27 cellular contexts compared by ENCODE assay signal in the genomic region with DNA sequence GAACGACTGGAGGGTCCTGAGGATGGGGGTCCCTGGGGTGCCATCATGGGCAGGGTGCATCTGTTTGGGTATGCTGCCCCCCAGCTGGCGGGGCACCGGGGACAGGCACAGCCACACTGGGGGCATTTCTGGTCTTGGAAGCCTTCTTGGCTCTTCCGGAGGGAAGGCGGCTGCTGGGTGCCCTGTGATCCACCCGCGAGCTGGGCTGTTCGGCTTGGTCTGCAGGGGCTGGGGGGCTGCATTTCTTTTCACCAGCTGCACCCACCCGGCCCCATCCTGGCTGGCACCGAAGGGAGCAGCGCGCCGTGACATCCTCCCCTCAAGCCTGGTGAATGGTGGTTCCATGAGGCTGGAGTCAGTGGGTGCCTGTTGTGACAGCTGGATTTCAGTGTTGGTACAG.
"Had no signal": no experiment of that assay in that cellular context is flagged by ENCODE, and none has a peak within 500 bp of the region (broad histone marks: within the 10 kb centered on the region; RNA-seq: fewer than 3 reads in every experiment).

No MANE protein-coding gene starts in this region.

- H3K4me3 ChIP-seq: dorsolateral prefrontal cortex, gastroesophageal sphincter, heart left ventricle, hepatocyte, lung, ovary, psoas muscle, skin epidermis, spleen, stomach, thyroid gland had no signal

- H3K27me3 Mint-ChIP-seq: memory B cell; natural killer cell treated with Interleukin-12 subunit alpha and Interleukin-12 subunit beta and Interleukin-15 and Interleukin-18, amount 100 ng/mL, for 72 hours; stimulated activated naive B cell treated with anti-CD40 and anti-IgM and Interleukin-4, amounts not matched to agents 10 μg/mL and 1 μg/mL and 100 μg/mL, for 72 hours; type B pancreatic cell had no signal

- H2AFZ ChIP-seq: hepatocyte had no signal

- H3K4me1 Mint-ChIP-seq: endodermal cell, memory B cell had no signal

- H3K4me2 ChIP-seq: hepatocyte had no signal

- H3K36me3 Mint-ChIP-seq: natural killer cell treated with Interleukin-12 subunit alpha and Interleukin-12 subunit beta and Interleukin-15 and Interleukin-18, amount 100 ng/mL, for 72 hours had no signal

- H3K27ac Mint-ChIP-seq: endodermal cell; natural killer cell treated with Interleukin-12 subunit alpha and Interleukin-12 subunit beta and Interleukin-15 and Interleukin-18, amount 100 ng/mL, for 72 hours; stimulated activated naive B cell treated with anti-CD40 and anti-IgM and Interleukin-4, amounts not matched to agents 10 μg/mL and 1 μg/mL and 100 μg/mL, for 72 hours; type B pancreatic cell had no signal

- H3K4me1 ChIP-seq: gastroesophageal sphincter, heart left ventricle, psoas muscle, spleen, stomach, thyroid gland had no signal

- H3K27ac ChIP-seq: epithelial cell of prostate, gastroesophageal sphincter, heart left ventricle, hepatocyte, ovary, psoas muscle, skin epidermis, spleen, stomach, thyroid gland had no signal

- H3K9me3 Mint-ChIP-seq: endodermal cell; memory B cell; natural killer cell treated with Interleukin-12 subunit alpha and Interleukin-12 subunit beta and Interleukin-15 and Interleukin-18, amount 100 ng/mL, for 72 hours; stimulated activated naive B cell treated with anti-CD40 and anti-IgM and Interleukin-4, amounts not matched to agents 10 μg/mL and 1 μg/mL and 100 μg/mL, for 72 hours; type B pancreatic cell had no signal

- FAIRE-seq: colon, kidney had no signal

- H3K79me2 ChIP-seq: hepatocyte had no signal

- H3K4me3 Mint-ChIP-seq: endodermal cell; memory B cell; natural killer cell treated with Interleukin-12 subunit alpha and Interleukin-12 subunit beta and Interleukin-15 and Interleukin-18, amount 100 ng/mL, for 72 hours; stimulated activated naive B cell treated with anti-CD40 and anti-IgM and Interleukin-4, amounts not matched to agents 10 μg/mL and 1 μg/mL and 100 μg/mL, for 72 hours; type B pancreatic cell had no signal

- ATAC-seq: esophagus mucosa; gastroesophageal sphincter; heart left ventricle; left lobe of liver; natural killer cell treated with Interleukin-12 subunit alpha and Interleukin-12 subunit beta and Interleukin-15 and Interleukin-18, amount 100 ng/mL, for 72 hours; psoas muscle; right cardiac atrium; stimulated activated naive B cell treated with anti-CD40 and anti-IgM and Interleukin-4, amounts not matched to agents 10 μg/mL and 1 μg/mL and 100 μg/mL, for 72 hours had no signal

- H3K27me3 ChIP-seq: dorsolateral prefrontal cortex, gastroesophageal sphincter, heart left ventricle, hepatocyte, ovary, spleen, stomach, thyroid gland had no signal

- DNase-seq: effector CD8-positive, alpha-beta T cell; endodermal cell; foreskin fibroblast; kidney; occipital lobe; ovary; posterior cingulate gyrus; psoas muscle; spleen; stimulated activated CD4-positive, alpha-beta T cell treated with anti-CD3 and anti-CD28 coated beads, Interleukin-4, amount 100 ng/mL, for 4 hours; stimulated activated naive B cell treated with anti-CD40 and anti-IgM and Interleukin-4, amounts not matched to agents 10 μg/mL and 1 μg/mL and 100 μg/mL, for 72 hours; stomach; thyroid gland had no signal

- H3K36me3 ChIP-seq: ovary had no signal

- H3K9me3 ChIP-seq: gastroesophageal sphincter, heart left ventricle, ovary, psoas muscle, spleen, stomach, thyroid gland had no signal
